ENCODE assay signal across 19 cellular contexts in genomic region chr3:105006164-105006563, GRCh38.
A peak's percentile ranks its signal among the peaks of the same experiment; 100 is the strongest.
DNase-seq lines count a peak whose midpoint lies in the region; ATAC-seq and TF ChIP-seq lines count a peak whose summit lies in the region.
"Had no signal": no experiment of that assay in that cellular context is flagged by ENCODE, and none has a peak within 500 bp of the region (broad histone marks: within the 10 kb centered on the region; RNA-seq: fewer than 3 reads in every experiment).

No MANE protein-coding gene starts in this region.

- H3K4me2 ChIP-seq in neural progenitor cell = peak overlapping the region; percentile 54
- H3K4me2 ChIP-seq: BLaER1 had no signal

- H3K9me3 ChIP-seq in neural progenitor cell (ENCODE audit: low read depth) = no peaks in the 10 kb centered on the region
- H3K9me3 ChIP-seq: BE2C, BLaER1, Caco-2 had no signal

- H3K27me3 Mint-ChIP-seq in neural progenitor cell (ENCODE audit: insufficient read depth, low read depth) = no peaks in the 10 kb centered on the region
- no peaks in the 10 kb centered on the region for H3K27me3 Mint-ChIP-seq in T-cell
- H3K27me3 Mint-ChIP-seq: CD4-positive, CD25-positive, alpha-beta regulatory T cell had no signal

- H3K9me3 Mint-ChIP-seq in neural progenitor cell = no peaks in the 10 kb centered on the region
- peaks cover 4% of the 10 kb centered on the region in 3 donors for H3K9me3 Mint-ChIP-seq in T-cell

- H3K4me1 Mint-ChIP-seq in neural progenitor cell (no peaks in the 10 kb centered on the region), T-cell (no peaks in the 10 kb centered on the region)
- H3K4me1 Mint-ChIP-seq: CD14-positive monocyte; CD4-positive, alpha-beta memory T cell; CD4-positive, CD25-positive, alpha-beta regulatory T cell; CD8-positive, alpha-beta memory T cell had no signal

- TF ChIP-seq CTCF in neural progenitor cell (IDR thresholded peaks at IDR 0.05) = no peak

- no peak overlapping the region for H3K27ac Mint-ChIP-seq in neural progenitor cell
- no peak overlapping the region for H3K27ac Mint-ChIP-seq in T-cell
- H3K27ac Mint-ChIP-seq: CD14-positive monocyte; CD4-positive, alpha-beta memory T cell; CD4-positive, CD25-positive, alpha-beta regulatory T cell; CD8-positive, alpha-beta memory T cell had no signal

- H3K4me3 Mint-ChIP-seq in neural progenitor cell = no peak overlapping the region
- no peak overlapping the region for H3K4me3 Mint-ChIP-seq in T-cell
- H3K4me3 Mint-ChIP-seq: CD14-positive monocyte; CD4-positive, alpha-beta memory T cell; CD4-positive, CD25-positive, alpha-beta regulatory T cell; CD8-positive, alpha-beta memory T cell had no signal

- H3K4me1 ChIP-seq in neural progenitor cell = peaks cover 16% of the 10 kb centered on the region
- H3K4me1 ChIP-seq: BE2C, BLaER1, Caco-2 had no signal

- H3K36me3 Mint-ChIP-seq in neural progenitor cell (no peaks in the 10 kb centered on the region), T-cell (no peaks in the 10 kb centered on the region)
- H3K36me3 Mint-ChIP-seq: CD14-positive monocyte; CD4-positive, alpha-beta memory T cell; CD4-positive, CD25-positive, alpha-beta regulatory T cell; CD8-positive, alpha-beta memory T cell had no signal

- no peak overlapping the region for H3K9ac ChIP-seq in neural progenitor cell
- H3K9ac ChIP-seq: BLaER1 had no signal

- POLR2A ChIA-PET in T-cell (lab: Charles Lee) = no interaction called here

- no peak overlapping the region for H3K4me3 ChIP-seq in neural progenitor cell
- H3K4me3 ChIP-seq: BLaER1 had no signal

- no peaks in the 10 kb centered on the region for H3K79me2 ChIP-seq in neural progenitor cell (ENCODE audit: low read depth)

- no peaks in the 10 kb centered on the region for H3K36me3 ChIP-seq in neural progenitor cell
- H3K36me3 ChIP-seq: BE2C, BLaER1 had no signal

- no peaks in the 10 kb centered on the region for H3F3A ChIP-seq in neural progenitor cell (ENCODE audit: low read depth)

- H3K27ac ChIP-seq in neural progenitor cell = no peak overlapping the region
- H3K27ac ChIP-seq: BLaER1 had no signal

- H2AFZ ChIP-seq in neural progenitor cell (replicated peaks) = no peak overlapping the region

- H4K20me1 ChIP-seq in neural progenitor cell (ENCODE audit: low read depth) = no peaks in the 10 kb centered on the region
- H4K20me1 ChIP-seq: BLaER1 had no signal

- ATAC-seq in HG02840 (IDR thresholded peaks at IDR 0.05; ENCODE audit: low FRiP score, unreplicated experiment) = no peak
- ATAC-seq in T-cell (replicated peaks in 1 of 4) = no peak

- DNase-seq in NCI-H146 (lab: John Stamatoyannopoulos, UW) (peak; percentile 68), NCI-H69 (lab: John Stamatoyannopoulos, UW) (peak; percentile 40), neural progenitor cell (ENCODE audit: low spot score) (peak; percentile 39), T-cell (no peak), NOMO-1 treated with DMSO at 0.1 percent for 48 hours (lab: John Stamatoyannopoulos, UW; ENCODE audit: unreplicated experiment) (no peak)
- DNase-seq: 8988T; ACHN; BE2C; C1 segment of cervical spinal cord; Caco-2; Calu3; CD4-positive, alpha-beta memory T cell; CD4-positive, CD25-positive, alpha-beta regulatory T cell; CD8-positive, alpha-beta memory T cell; DMS79 treated with DMSO at 0.1 percent for 48 hours; GF-D8 had no signal

- CTCF ChIA-PET in T-cell (lab: Charles Lee) = no interaction called here

- H3K27me3 ChIP-seq in neural progenitor cell = no peaks in the 10 kb centered on the region
- H3K27me3 ChIP-seq: BE2C, BLaER1 had no signal

Comparison
In these comparisons a context has a peak if more than half of its experiments do, and no peak if none do; other contexts are left out.
1. DNase-seq: peak in NCI-H146 (single experiment), NCI-H69 (single experiment) and neural progenitor cell (single experiment); none in T-cell (0 of 34) and NOMO-1 treated with DMSO at 0.1 percent for 48 hours (single experiment).